In genomic region chr17:18261146-18261515, GRCh38 we compare ENCODE assay signal across 8 cellular contexts. TPM values are rescaled to one million over a fixed set of nuclear protein-coding genes. Genes with fewer than 3 reads are reported as not detected.
A peak's percentile ranks its signal among the peaks of the same experiment; 100 is the strongest.
DNase-seq lines count a peak whose midpoint lies in the region; ATAC-seq and TF ChIP-seq lines count a peak whose summit lies in the region.

No MANE protein-coding gene starts in this region.

- peaks cover 21 to 61% (median 53%) of the 10 kb centered on the region in 9 donors for H3K4me1 ChIP-seq in heart right ventricle
- peaks cover 14% of the 10 kb centered on the region for H3K4me1 ChIP-seq in prostate gland (replicated peaks)

- peak overlapping the region; percentile 90 to 99 (median 96) for H3K27ac ChIP-seq in heart right ventricle
- peak overlapping the region; percentile 88 to 95 for H3K27ac ChIP-seq in prostate gland

- DNase-seq in A172 (ENCODE audit: low spot score) (peak; percentile 85), GM13976 (ENCODE audit: low spot score) (peak; percentile 80), MV-4-11 (lab: John Stamatoyannopoulos, UW) (peak; percentile 19), heart right ventricle (peak; percentile 79 to 86), prostate gland (ENCODE audit: low spot score) (peak; percentile 57), NCI-H2029 treated with DMSO at 0.1 percent for 48 hours (lab: John Stamatoyannopoulos, UW) (no peak)
- peak; percentile 53 for DNase-seq in activated naive CD8-positive, alpha-beta T cell treated with anti-CD3 and anti-CD28 coated beads, Interleukin-2, amount 50 U/mL, for 24 hours
- no peak for DNase-seq in central memory CD4-positive, alpha-beta T cell

- TF ChIP-seq CTCF in GM13976 (IDR thresholded peaks at IDR 0.05; ENCODE audit: borderline replicate concordance, control extremely low read depth, extremely low read depth, insufficient read depth, missing control alignments) = no peak
- no peak for TF ChIP-seq CTCF in heart right ventricle (IDR thresholded peaks at IDR 0.05)
- TF ChIP-seq CTCF in prostate gland (IDR thresholded peaks at IDR 0.05) = no peak

- H3K4me3 Mint-ChIP-seq in activated naive CD8-positive, alpha-beta T cell treated with anti-CD3 and anti-CD28 coated beads, Interleukin-2, amount 50 U/mL, for 24 hours = peak overlapping the region; percentile 78

- no peaks in the 10 kb centered on the region for H3K27me3 Mint-ChIP-seq in activated naive CD8-positive, alpha-beta T cell treated with anti-CD3 and anti-CD28 coated beads, Interleukin-2, amount 50 U/mL, for 24 hours

- H3K27ac Mint-ChIP-seq in activated naive CD8-positive, alpha-beta T cell treated with anti-CD3 and anti-CD28 coated beads, Interleukin-2, amount 50 U/mL, for 24 hours = peak overlapping the region; percentile 72

- H3K36me3 ChIP-seq in heart right ventricle (peaks cover 0 to 44% (median 31%) of the 10 kb centered on the region in 9 donors), prostate gland (peaks cover 11 to 19% of the 10 kb centered on the region in 2 donors)

- intact Hi-C loops in heart right ventricle (cut with DNase I) = loop anchor here in 1 of 10 donors (5.0 kb wide), 1 partner anchor 56 kb away; the partner anchor contains the start of gene SMCR8
- intact Hi-C loops in prostate gland (cut with DNase I) = no loop called here

- peaks cover 40% of the 10 kb centered on the region for H3K4me1 Mint-ChIP-seq in activated naive CD8-positive, alpha-beta T cell treated with anti-CD3 and anti-CD28 coated beads, Interleukin-2, amount 50 U/mL, for 24 hours

- H3K9me3 ChIP-seq in heart right ventricle (no peaks in the 10 kb centered on the region), prostate gland (no peaks in the 10 kb centered on the region)

- peak; percentile 20 for ATAC-seq in activated naive CD8-positive, alpha-beta T cell treated with anti-CD3 and anti-CD28 coated beads, Interleukin-2, amount 50 U/mL, for 24 hours
- ATAC-seq in heart right ventricle = peak; percentile 27 to 77 (median 69)

- H3K9me3 Mint-ChIP-seq in activated naive CD8-positive, alpha-beta T cell treated with anti-CD3 and anti-CD28 coated beads, Interleukin-2, amount 50 U/mL, for 24 hours = no peaks in the 10 kb centered on the region

- in situ Hi-C loops in GM13976 (cut with MboI; ENCODE audit: low sequenced_read_pairs, unreplicated experiment) = no loop called here

- H3K27me3 ChIP-seq in heart right ventricle = no peaks in the 10 kb centered on the region
- H3K27me3 ChIP-seq in prostate gland (replicated peaks; ENCODE audit: insufficient read depth) = no peaks in the 10 kb centered on the region

- H3K36me3 Mint-ChIP-seq in activated naive CD8-positive, alpha-beta T cell treated with anti-CD3 and anti-CD28 coated beads, Interleukin-2, amount 50 U/mL, for 24 hours (ENCODE audit: low read depth) = peaks cover 3% of the 10 kb centered on the region

- H3K4me3 ChIP-seq in heart right ventricle (peak overlapping the region; percentile 59 to 96 (median 86)), prostate gland (peak overlapping the region; percentile 72 to 87)

- 4% methylated on average over 16 of the region's 16 CpGs for WGBS in heart right ventricle, 2 donors
- WGBS in prostate gland = under 1% methylated on average over 14 of the region's 16 CpGs

- no peak for TF ChIP-seq POLR2A in prostate gland (IDR thresholded peaks at IDR 0.05)

RNA-seq across cellular contexts. Expression of gene MIEF2, which starts 0.7 kb away (rescaled TPM):
- 19.4 and 27.7 TPM in 2 replicates for total RNA-seq in A172 (2014; rRNA removed; shearing (Covaris generic))
- total RNA-seq in heart right ventricle (10 to 100 TPM; 23.9 to 43.4 (median 33.5) TPM), prostate gland (10 to 100 TPM; 22.3 to 28.7 TPM)
- polyA plus RNA-seq in heart right ventricle = 10 to 100 TPM; 18.9 to 20.6 TPM

RNA-seq across cellular contexts. Expression of gene FLII, which starts 2.6 kb away (rescaled TPM):
- total RNA-seq in A172 (2014; rRNA removed; shearing (Covaris generic)) = 369 and 474 TPM in 2 replicates
- total RNA-seq in heart right ventricle = 100 to 1,000 TPM; 207 to 356 (median 281) TPM
- polyA plus RNA-seq in heart right ventricle = 100 to 1,000 TPM; 366 to 469 TPM
- 100 to 1,000 TPM; 280 to 347 TPM for total RNA-seq in prostate gland

RNA-seq across cellular contexts. Expression of gene LLGL1, which starts 35.7 kb away (rescaled TPM):
- 41.7 and 47.2 TPM in 2 replicates for total RNA-seq in A172 (2014; rRNA removed; shearing (Covaris generic))
- 10 to 100 TPM in 1 of 10 donors, 1 to 10 TPM in 9; 7.2 to 12.4 (median 9.1) TPM for total RNA-seq in heart right ventricle
- polyA plus RNA-seq in heart right ventricle = 1 to 10 TPM; 5.8 to 5.9 TPM
- 10 to 100 TPM; 17.7 to 33.5 TPM for total RNA-seq in prostate gland

RNA-seq across cellular contexts. Expression of gene TOP3A, which starts 53.7 kb away (rescaled TPM):
- 39.2 and 52.7 TPM in 2 replicates for total RNA-seq in A172 (2014; rRNA removed; shearing (Covaris generic))
- total RNA-seq in heart right ventricle = 10 to 100 TPM in 9 of 10 donors, 1 to 10 TPM in 1; 8.2 to 15.6 (median 13.2) TPM
- polyA plus RNA-seq in heart right ventricle = 10 to 100 TPM in 1 of 2 donors, 1 to 10 TPM in 1; 8.5 to 10.8 TPM
- total RNA-seq in prostate gland = 10 to 100 TPM; 18.4 to 37.1 TPM

RNA-seq across cellular contexts. Expression of gene SMCR8, which starts 54.0 kb away (rescaled TPM):
- 10.4 and 11.9 TPM in 2 replicates for total RNA-seq in A172 (2014; rRNA removed; shearing (Covaris generic))
- 10 to 100 TPM in 9 of 10 donors, 1 to 10 TPM in 1; 9.5 to 15.7 (median 12.0) TPM for total RNA-seq in heart right ventricle
- 1 to 10 TPM; 2.1 to 2.4 TPM for polyA plus RNA-seq in heart right ventricle
- 10 to 100 TPM; 19.0 to 25.3 TPM for total RNA-seq in prostate gland

Comparison
In these comparisons a context has a peak if more than half of its experiments do, and no peak if none do; other contexts are left out.
1. DNase-seq: peak in A172 (single experiment), GM13976 (single experiment), MV-4-11 (single experiment), activated naive CD8-positive, alpha-beta T cell treated with anti-CD3 and anti-CD28 coated beads, Interleukin-2, amount 50 U/mL, for 24 hours (single experiment), heart right ventricle (2 of 2) and prostate gland (single experiment); none in NCI-H2029 treated with DMSO at 0.1 percent for 48 hours (single experiment) and central memory CD4-positive, alpha-beta T cell (single experiment).